Comparison of ENCODE assay signal across 18 cellular contexts in genomic region chr18:48918660-48919415, GRCh38. TPM values are rescaled to one million over a fixed set of nuclear protein-coding genes. Genes with fewer than 3 reads are reported as not detected.
A peak's percentile ranks its signal among the peaks of the same experiment; 100 is the strongest.
DNase-seq lines count a peak whose midpoint lies in the region; ATAC-seq and TF ChIP-seq lines count a peak whose summit lies in the region.
"Had no signal": no experiment of that assay in that cellular context is flagged by ENCODE, and none has a peak within 500 bp of the region (broad histone marks: within the 10 kb centered on the region; RNA-seq: fewer than 3 reads in every experiment).

No MANE protein-coding gene starts in this region.

- no peak overlapping the region for H3K4me3 ChIP-seq in CD8-positive, alpha-beta memory T cell (ENCODE audit: low read length)
- H3K4me3 ChIP-seq in MM.1S (ENCODE audit: low read length), result no peak overlapping the region
- no peak overlapping the region for H3K4me3 ChIP-seq in MG63
- H3K4me3 ChIP-seq: skin epidermis, suprapubic skin had no signal

- H3K79me2 ChIP-seq in MM.1S (ENCODE audit: low read length), result peaks cover 77% of the 10 kb centered on the region

- peak; percentile 10; the same call in 1 of the 2 replicates for TF ChIP-seq CTCF in MM.1S (IDR thresholded peaks at IDR 0.05; ENCODE audit: low read length)
- no peak for TF ChIP-seq CTCF in natural killer cell (IDR thresholded peaks at IDR 0.05)

- peaks cover 72% of the 10 kb centered on the region for H3F3A ChIP-seq in MM.1S (ENCODE audit: insufficient read depth, low read length)

- POLR2A ChIA-PET in CD8-positive, alpha-beta memory T cell (lab: Charles Lee), result no interaction called here
- POLR2A ChIA-PET in HEK293T (lab: Yijun Ruan, JAX), result no interaction called here

- H3K9me3 ChIP-seq in CD8-positive, alpha-beta memory T cell (ENCODE audit: low read length), result no peaks in the 10 kb centered on the region
- no peaks in the 10 kb centered on the region for H3K9me3 ChIP-seq in MM.1S (replicated peaks; ENCODE audit: insufficient read depth, low read length)
- H3K9me3 ChIP-seq in MG63, result no peaks in the 10 kb centered on the region
- H3K9me3 ChIP-seq: suprapubic skin had no signal

- peak overlapping the region; percentile 74; the same call in 1 of the 2 replicates for H3K4me2 ChIP-seq in MM.1S (ENCODE audit: low read depth, low read length)

- ATAC-seq in central memory CD8-positive, alpha-beta T cell (replicated peaks; ENCODE audit: extremely low read depth, poor library complexity, severe bottlenecking), result no peak
- no peak for ATAC-seq in natural killer cell
- no peak for ATAC-seq in HG02798 (IDR thresholded peaks at IDR 0.05; ENCODE audit: poor library complexity, unreplicated experiment)
- ATAC-seq: activated CD8-positive, alpha-beta T cell treated with anti-CD3 and anti-CD28 coated beads for 36 hours; Right ventricle myocardium inferior had no signal

- no peaks in the 10 kb centered on the region for H3K9me2 ChIP-seq in MM.1S (replicated peaks; ENCODE audit: insufficient read depth, low read length)

- H3K4me3 Mint-ChIP-seq in CD8-positive, alpha-beta memory T cell, result peak overlapping the region in 1 of 7 donors; percentile 21
- no peak overlapping the region for H3K4me3 Mint-ChIP-seq in central memory CD8-positive, alpha-beta T cell
- H3K4me3 Mint-ChIP-seq in natural killer cell, result no peak overlapping the region
- H3K4me3 Mint-ChIP-seq: activated CD8-positive, alpha-beta T cell treated with anti-CD3 and anti-CD28 coated beads for 36 hours; T-helper 1 cell treated with Interleukin-12 subunit alpha and Interleukin-12 subunit beta and Interleukin-4 antibody, amounts not matched to agents 30 μg/mL and 1 μg/mL, for 36 hours had no signal

- no peak overlapping the region for H2AFZ ChIP-seq in MM.1S (ENCODE audit: low read length)

- peaks cover 0 to 2% (median 0%) of the 10 kb centered on the region in 5 donors for H3K9me3 Mint-ChIP-seq in CD8-positive, alpha-beta memory T cell
- H3K9me3 Mint-ChIP-seq in central memory CD8-positive, alpha-beta T cell, result no peaks in the 10 kb centered on the region
- no peaks in the 10 kb centered on the region for H3K9me3 Mint-ChIP-seq in natural killer cell
- H3K9me3 Mint-ChIP-seq: activated CD8-positive, alpha-beta T cell treated with anti-CD3 and anti-CD28 coated beads for 36 hours; T-helper 1 cell treated with Interleukin-12 subunit alpha and Interleukin-12 subunit beta and Interleukin-4 antibody, amounts not matched to agents 30 μg/mL and 1 μg/mL, for 36 hours had no signal

- H3K36me3 ChIP-seq in CD8-positive, alpha-beta memory T cell (ENCODE audit: insufficient read depth, low read length), result peaks cover 3% of the 10 kb centered on the region
- H3K36me3 ChIP-seq in MM.1S (replicated peaks; ENCODE audit: insufficient read depth, low read length), result peaks cover 10% of the 10 kb centered on the region; the same call in 1 of the 2 replicates
- peaks cover 47% of the 10 kb centered on the region for H3K36me3 ChIP-seq in MG63

- peaks cover 20% of the 10 kb centered on the region for H3K4me1 ChIP-seq in CD8-positive, alpha-beta memory T cell (ENCODE audit: insufficient read depth, low read length)
- peaks cover 93% of the 10 kb centered on the region for H3K4me1 ChIP-seq in MM.1S (ENCODE audit: low read length)

- peak overlapping the region in 5 of 8 donors; percentile 3 to 87 (median 70) for H3K27ac Mint-ChIP-seq in CD8-positive, alpha-beta memory T cell
- H3K27ac Mint-ChIP-seq in central memory CD8-positive, alpha-beta T cell (ENCODE audit: low read depth), result peak overlapping the region; percentile 96
- H3K27ac Mint-ChIP-seq in natural killer cell, result peak overlapping the region; percentile 95 to 96
- H3K27ac Mint-ChIP-seq: activated CD8-positive, alpha-beta T cell treated with anti-CD3 and anti-CD28 coated beads for 36 hours; T-helper 1 cell treated with Interleukin-12 subunit alpha and Interleukin-12 subunit beta and Interleukin-4 antibody, amounts not matched to agents 30 μg/mL and 1 μg/mL, for 36 hours had no signal

- H3K9ac ChIP-seq in MM.1S (ENCODE audit: low read length), result no peak overlapping the region

- H3K27me3 ChIP-seq in CD8-positive, alpha-beta memory T cell (ENCODE audit: insufficient read depth, low read length, poor library complexity, severe bottlenecking), result no peaks in the 10 kb centered on the region
- no peaks in the 10 kb centered on the region for H3K27me3 ChIP-seq in MM.1S (replicated peaks; ENCODE audit: insufficient read depth, low read length)
- H3K27me3 ChIP-seq in MG63, result no peaks in the 10 kb centered on the region
- H3K27me3 ChIP-seq: suprapubic skin had no signal

- peaks cover 4 to 39% (median 13%) of the 10 kb centered on the region in 3 donors for H3K36me3 Mint-ChIP-seq in CD8-positive, alpha-beta memory T cell
- H3K36me3 Mint-ChIP-seq in central memory CD8-positive, alpha-beta T cell (ENCODE audit: insufficient read depth), result peaks cover 52% of the 10 kb centered on the region
- peaks cover 19% of the 10 kb centered on the region for H3K36me3 Mint-ChIP-seq in natural killer cell

- H4K20me1 ChIP-seq in MM.1S (ENCODE audit: insufficient read depth, low read length), result no peaks in the 10 kb centered on the region

- H3K27ac ChIP-seq in CD8-positive, alpha-beta memory T cell (ENCODE audit: low read depth, low read length), result no peak overlapping the region
- H3K27ac ChIP-seq in MM.1S (ENCODE audit: low read length), result peak overlapping the region; percentile 93
- H3K27ac ChIP-seq: skin epidermis, suprapubic skin had no signal

- peak in 1 of 5 donors; percentile 42 for DNase-seq in CD8-positive, alpha-beta memory T cell
- no peak for DNase-seq in MM.1S
- no peak for DNase-seq in central memory CD8-positive, alpha-beta T cell (ENCODE audit: low spot score in 2 of 2)
- DNase-seq in natural killer cell, result no peak
- DNase-seq in HEK293T (ENCODE audit: extremely low spot score), result no peak
- DNase-seq in T-helper 2 cell, result no peak
- DNase-seq in MG63, result no peak
- DNase-seq: activated CD8-positive, alpha-beta T cell treated with anti-CD3 and anti-CD28 coated beads for 36 hours; foreskin melanocyte; NCI-H146; NK-92 treated with Interleukin-12 subunit alpha and Interleukin-12 subunit beta, amount 100 ng/mL, for 24 hours; stimulated activated CD4-positive, alpha-beta T cell treated with anti-CD3 and anti-CD28 coated beads, Interleukin-4, amount 100 ng/mL, for 4 hours; stimulated activated CD8-positive, alpha-beta memory T cell treated with anti-CD3 and anti-CD28 coated beads, Interleukin-4, amount 100 ng/mL, for 48 hours had no signal

- peaks cover 30 to 53% (median 41%) of the 10 kb centered on the region in 3 donors for H3K4me1 Mint-ChIP-seq in CD8-positive, alpha-beta memory T cell
- peaks cover 46% of the 10 kb centered on the region for H3K4me1 Mint-ChIP-seq in central memory CD8-positive, alpha-beta T cell
- peaks cover 79 to 84% of the 10 kb centered on the region in 2 donors for H3K4me1 Mint-ChIP-seq in natural killer cell

- intact Hi-C loops in natural killer cell (cut with micrococcal nuclease), result loop anchor here (2.0 to 5.0 kb wide), 2 partner anchors 16 to 37 kb away; no protein-coding TSS in a partner anchor

- CTCF ChIA-PET in CD8-positive, alpha-beta memory T cell (lab: Charles Lee), result interaction anchor here (1.1 to 1.3 kb wide), 2 partner anchors 124 to 141 kb away, joined by 3 read pairs; no protein-coding TSS in a partner anchor
- CTCF ChIA-PET in HEK293T (lab: Yijun Ruan, JAX), result no interaction called here

- no peaks in the 10 kb centered on the region for H3K27me3 Mint-ChIP-seq in CD8-positive, alpha-beta memory T cell
- H3K27me3 Mint-ChIP-seq in central memory CD8-positive, alpha-beta T cell, result no peaks in the 10 kb centered on the region
- H3K27me3 Mint-ChIP-seq in natural killer cell (ENCODE audit: low read depth in 2 of 2), result no peaks in the 10 kb centered on the region
- H3K27me3 Mint-ChIP-seq: activated CD8-positive, alpha-beta T cell treated with anti-CD3 and anti-CD28 coated beads for 36 hours had no signal

TF ChIP-seq in HEK293T, 16 proteins besides CTCF, POLR2A, EP300 and RAD21:
- no peak for TF ChIP-seq LEF1 (IDR thresholded peaks at IDR 0.05; ENCODE audit: borderline replicate concordance)

RNA-seq across cellular contexts. Expression of gene SMAD7, which starts 31.9 kb away (rescaled TPM):
- 10 to 100 TPM; 23.3 TPM for total RNA-seq in CD8-positive, alpha-beta memory T cell
- polyA plus RNA-seq in CD8-positive, alpha-beta memory T cell, result 7.0 TPM
- total RNA-seq in natural killer cell, result 100 to 1,000 TPM; 127 to 204 (median 182) TPM
- 13.4 and 29.3 TPM in 2 replicates for total RNA-seq in MG63 (2014; rRNA removed; shearing (Covaris generic); ENCODE audit: low replicate concordance)
